In the genomic region with DNA sequence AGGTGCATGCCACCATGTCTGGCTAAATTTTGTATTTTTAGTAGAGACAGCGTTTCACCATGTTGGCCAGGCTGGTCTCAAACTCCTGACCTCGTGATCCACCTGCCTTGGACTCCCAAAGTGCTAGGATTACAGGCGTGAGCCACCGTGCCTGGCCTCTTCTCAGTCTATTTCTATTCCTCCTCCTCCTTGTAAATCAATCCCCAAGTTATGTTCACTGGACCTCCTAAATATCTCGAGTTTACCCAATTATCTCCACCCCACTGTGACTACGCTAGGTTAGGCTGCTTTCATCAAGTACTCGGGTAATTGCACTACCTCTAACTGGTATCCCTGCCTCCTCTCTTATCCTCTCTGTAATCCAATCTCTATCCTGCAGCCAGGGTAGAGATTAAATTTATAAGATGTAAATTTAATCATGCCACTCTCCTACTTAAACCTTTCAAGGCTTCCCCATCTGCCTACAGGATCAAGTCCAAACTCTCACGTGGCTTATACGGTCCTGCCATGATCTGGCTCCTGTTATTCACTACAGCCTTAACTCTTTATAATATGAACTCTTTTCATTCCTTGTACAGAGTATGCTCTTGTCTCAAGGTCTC, we compare ENCODE assay signal across 10 cellular contexts. TPM values are rescaled to one million over a fixed set of nuclear protein-coding genes. Genes with fewer than 3 reads are reported as not detected.
A peak's percentile ranks its signal among the peaks of the same experiment; 100 is the strongest.
DNase-seq lines count a peak whose midpoint lies in the region; ATAC-seq, FAIRE-seq and TF ChIP-seq lines count a peak whose summit lies in the region.
"Had no signal": no experiment of that assay in that cellular context is flagged by ENCODE, and none has a peak within 500 bp of the region (broad histone marks: within the 10 kb centered on the region; RNA-seq: fewer than 3 reads in every experiment).

No MANE protein-coding gene starts in this region.

- POLR2A ChIA-PET in MCF 10A (lab: Yijun Ruan, JAX) (interaction anchor here (0.6 to 2.3 kb wide), 13 partner anchors 12 to 444 kb away, joined by 3 to 9 read pairs (median 5); partner anchors contain the start of genes POLH and XPO5), activated B cell treated with CpG ODN at 0.5 μM for 24 hours (lab: Charles Lee) (interaction anchor here (0.6 to 2.1 kb wide), 7 partner anchors 10 to 612 kb away, joined by 3 to 12 read pairs (median 5); partner anchors contain the start of genes HSP90AB1, RSPH9 and VEGFA)

- DNase-seq in breast epithelium (ENCODE audit: low spot score in 2 of 2) (no peak), MCF 10A (ENCODE audit: unreplicated experiment) (no peak), activated B cell treated with CpG ODN at 0.5 μM for 24 hours (no peak), mesenchymal stem cell (no peak), transverse colon (no peak), RCC 7860 (ENCODE audit: low spot score) (no peak), NCI-H69 (lab: John Stamatoyannopoulos, UW) (no peak)

- H3K4me1 ChIP-seq in breast epithelium (no peaks in the 10 kb centered on the region), mesenchymal stem cell (ENCODE audit: control insufficient read depth, insufficient read depth, low read depth, low read length) (peaks cover 18% of the 10 kb centered on the region), transverse colon (peaks cover 26 to 52% (median 39%) of the 10 kb centered on the region in 4 donors)

- no peak overlapping the region for H3K14ac ChIP-seq in mesenchymal stem cell (ENCODE audit: low read length in 2 of 2)

- intact Hi-C loops in breast epithelium (cut with DNase I; ENCODE audit: low total_unique reads): no loop called here
- intact Hi-C loops in MCF 10A (cut with micrococcal nuclease): loop anchor here (5.0 kb wide), 1 partner anchor 32 kb away; no protein-coding TSS in a partner anchor
- intact Hi-C loops in activated B cell treated with CpG ODN at 0.5 μM for 24 hours (cut with micrococcal nuclease): no loop called here
- intact Hi-C loops in transverse colon (cut with DNase I; ENCODE audit: low total_unique reads): no loop called here

- H2BK5ac ChIP-seq in mesenchymal stem cell (ENCODE audit: low read depth, low read length, poor library complexity, severe bottlenecking): no peak overlapping the region

- peaks cover 36% of the 10 kb centered on the region for H3K36me3 Mint-ChIP-seq in MCF 10A (ENCODE audit: insufficient read depth, unreplicated experiment)
- peaks cover 28% of the 10 kb centered on the region for H3K36me3 Mint-ChIP-seq in activated B cell treated with CpG ODN at 0.5 μM for 24 hours (ENCODE audit: low read depth)

- H3K4me1 Mint-ChIP-seq in MCF 10A (ENCODE audit: insufficient read depth, unreplicated experiment): peaks cover 15% of the 10 kb centered on the region
- H3K4me1 Mint-ChIP-seq in activated B cell treated with CpG ODN at 0.5 μM for 24 hours: peaks cover 55% of the 10 kb centered on the region

- CTCF ChIA-PET in MCF 10A (lab: Yijun Ruan, JAX) (interaction anchor here (0.6 to 1.7 kb wide), 3 partner anchors 13 to 633 kb away, joined by 4 to 7 read pairs (median 6); no protein-coding TSS in a partner anchor), activated B cell treated with CpG ODN at 0.5 μM for 24 hours (lab: Charles Lee) (no interaction called here)

- no peak for FAIRE-seq in RCC 7860 (lab: Jason Lieb, UNC)
- FAIRE-seq: frontal cortex had no signal

- H2AFZ ChIP-seq in mesenchymal stem cell (ENCODE audit: low read depth, low read length): no peak overlapping the region

- no peak for TF ChIP-seq POLR2A in breast epithelium (IDR thresholded peaks at IDR 0.05)
- TF ChIP-seq POLR2A in transverse colon (IDR thresholded peaks at IDR 0.05): no peak

- H3K27me3 Mint-ChIP-seq in MCF 10A (ENCODE audit: insufficient read depth, unreplicated experiment) (no peaks in the 10 kb centered on the region), activated B cell treated with CpG ODN at 0.5 μM for 24 hours (no peaks in the 10 kb centered on the region)

- no peak overlapping the region for H3K4me3 Mint-ChIP-seq in MCF 10A (ENCODE audit: unreplicated experiment)
- H3K4me3 Mint-ChIP-seq in activated B cell treated with CpG ODN at 0.5 μM for 24 hours: peak overlapping the region; percentile 98

- no peak for TF ChIP-seq EP300 in transverse colon (IDR thresholded peaks at IDR 0.05; ENCODE audit: low read depth)

- H3K9me3 Mint-ChIP-seq in MCF 10A (ENCODE audit: unreplicated experiment) (no peaks in the 10 kb centered on the region), activated B cell treated with CpG ODN at 0.5 μM for 24 hours (no peaks in the 10 kb centered on the region)

- WGBS in mesenchymal stem cell: 95% methylated on average over 9 of the region's 9 CpGs
- 72 to 80% methylated on average over 9 of the region's 9 CpGs for WGBS in transverse colon (ENCODE audit: low coverage in 1 of 2), 2 donors

- no peak overlapping the region for H2BK15ac ChIP-seq in mesenchymal stem cell (ENCODE audit: low read depth, poor library complexity, severe bottlenecking)

- H4K8ac ChIP-seq in mesenchymal stem cell (ENCODE audit: low read length): peak overlapping the region; percentile 93

- H4K91ac ChIP-seq in mesenchymal stem cell (ENCODE audit: low read length): no peak overlapping the region

- no peak overlapping the region for H2BK120ac ChIP-seq in mesenchymal stem cell (ENCODE audit: low read depth, low read length)

- H2AK5ac ChIP-seq in mesenchymal stem cell (ENCODE audit: low read length, severe bottlenecking): no peak overlapping the region

- H3K18ac ChIP-seq in mesenchymal stem cell (ENCODE audit: low read depth in 1 of 2, low read length in 2 of 2): no peak overlapping the region

- no peak for TF ChIP-seq CTCF in breast epithelium (IDR thresholded peaks at IDR 0.05)
- no peak for TF ChIP-seq CTCF in MCF 10A (IDR thresholded peaks at IDR 0.05; ENCODE audit: unreplicated experiment)
- TF ChIP-seq CTCF in activated B cell treated with CpG ODN at 0.5 μM for 24 hours (IDR thresholded peaks at IDR 0.05): no peak
- TF ChIP-seq CTCF in transverse colon (IDR thresholded peaks at IDR 0.05): no peak

- H3K23ac ChIP-seq in mesenchymal stem cell (ENCODE audit: low read length in 2 of 2): no peak overlapping the region

- H3K27ac ChIP-seq in breast epithelium: peak overlapping the region; percentile 88 to 91
- H3K27ac ChIP-seq in mesenchymal stem cell (ENCODE audit: low read length, poor library complexity, severe bottlenecking): no peak overlapping the region
- H3K27ac ChIP-seq in transverse colon: peak overlapping the region; percentile 87 to 91 (median 90)

- peaks cover 6% of the 10 kb centered on the region for H3K79me1 ChIP-seq in mesenchymal stem cell (replicated peaks; ENCODE audit: low read length, poor library complexity, severe bottlenecking)

- H3K27me3 ChIP-seq in breast epithelium (no peaks in the 10 kb centered on the region), mesenchymal stem cell (ENCODE audit: control insufficient read depth in 1 of 2, insufficient read depth in 1 of 2, low read length in 2 of 2) (no peaks in the 10 kb centered on the region), transverse colon (no peaks in the 10 kb centered on the region)
- H3K27me3 ChIP-seq: vagina had no signal

- H3K9ac ChIP-seq in mesenchymal stem cell (ENCODE audit: low read length): peak overlapping the region; percentile 96

- no TSS peak for BruUV-seq in MCF 10A (replicated peaks; lab: Mats Ljungman, UMichigan)

- no peak overlapping the region for H3K4me2 ChIP-seq in mesenchymal stem cell (ENCODE audit: low read length, poor library complexity, severe bottlenecking)

- H3K4me3 ChIP-seq in breast epithelium (peak overlapping the region in 1 of 3 donors; percentile 84), mesenchymal stem cell (ENCODE audit: insufficient read depth in 1 of 2, low read depth in 1 of 2, low read length in 2 of 2) (peak overlapping the region in 1 of 2 experiments; percentile 92), transverse colon (peak overlapping the region in 1 of 4 donors; percentile 97)

- H3K27ac Mint-ChIP-seq in MCF 10A (ENCODE audit: low read depth, unreplicated experiment): no peak overlapping the region
- peak overlapping the region; percentile 96 for H3K27ac Mint-ChIP-seq in activated B cell treated with CpG ODN at 0.5 μM for 24 hours

- no peak overlapping the region for H3K4ac ChIP-seq in mesenchymal stem cell (ENCODE audit: low read depth in 1 of 2, low read length in 2 of 2)

- H3K36me3 ChIP-seq in breast epithelium (no peaks in the 10 kb centered on the region), mesenchymal stem cell (ENCODE audit: control insufficient read depth in 1 of 2, insufficient read depth in 2 of 2, low read depth in 1 of 2, low read length in 2 of 2) (peaks cover 13 to 21% of the 10 kb centered on the region in 2 experiments), transverse colon (peaks cover 0 to 2% (median under 1%) of the 10 kb centered on the region in 4 donors)

- in situ Hi-C loops in transverse colon (cut with MboI; ENCODE audit: low pct_ligation_motif_present in 1 of 4, low pct_unique_long_range_greater_than_20kb in 1 of 4, low sequenced_read_pairs in 3 of 4): no loop called here

- peak overlapping the region in 1 of 2 experiments; percentile 90 for H2BK12ac ChIP-seq in mesenchymal stem cell (ENCODE audit: low read length in 2 of 2)

- H3K9me3 ChIP-seq in breast epithelium: no peaks in the 10 kb centered on the region
- H3K9me3 ChIP-seq in mesenchymal stem cell (ENCODE audit: control insufficient read depth, low read length): no peaks in the 10 kb centered on the region
- no peaks in the 10 kb centered on the region for H3K9me3 ChIP-seq in transverse colon
- H3K9me3 ChIP-seq: vagina had no signal

- ATAC-seq in activated B cell treated with CpG ODN at 0.5 μM for 24 hours (ENCODE audit: low read depth) (no peak), HG03175 (IDR thresholded peaks at IDR 0.05; ENCODE audit: unreplicated experiment) (no peak)

RNA-seq across cellular contexts. Expression of gene MAD2L1BP, which starts 0.8 kb away (rescaled TPM):
- total RNA-seq in breast epithelium (10 to 100 TPM; 33.4 to 53.0 (median 33.4) TPM), MCF 10A (2022) (21.2 and 21.6 TPM in 2 replicates), activated B cell treated with CpG ODN at 0.5 μM for 24 hours (40.1 and 40.5 TPM in 2 replicates), transverse colon (10 to 100 TPM in 3 of 4 donors, 1 to 10 TPM in 1; 10.0 to 61.0 (median 42.4) TPM)
- 27.2 TPM for polyA plus RNA-seq in mesenchymal stem cell (2013, experiment 1 of 2)
- polyA plus RNA-seq in mesenchymal stem cell (2013, experiment 2 of 2): 26.6 TPM

RNA-seq across cellular contexts. Expression of gene GTPBP2, which starts 5.7 kb away (rescaled TPM):
- 10 to 100 TPM; 41.4 to 58.0 (median 43.6) TPM for total RNA-seq in breast epithelium
- 277 and 311 TPM in 2 replicates for total RNA-seq in MCF 10A (2022)
- total RNA-seq in activated B cell treated with CpG ODN at 0.5 μM for 24 hours: 75.7 and 81.4 TPM in 2 replicates
- polyA plus RNA-seq in mesenchymal stem cell (2013, experiment 1 of 2): 70.7 TPM
- polyA plus RNA-seq in mesenchymal stem cell (2013, experiment 2 of 2): 68.3 TPM
- 100 to 1,000 TPM in 1 of 4 donors, 10 to 100 TPM in 3; 83.7 to 115 (median 86.8) TPM for total RNA-seq in transverse colon

RNA-seq across cellular contexts. Expression of gene RSPH9, which starts 10.0 kb away (rescaled TPM):
- total RNA-seq in breast epithelium (not detected), MCF 10A (2022) (not detected in 2 replicates), activated B cell treated with CpG ODN at 0.5 μM for 24 hours (0.17 TPM in 1 of 2 replicates, not detected in the other), transverse colon (not detected)
- polyA plus RNA-seq in mesenchymal stem cell (2013, experiment 1 of 2): 0.62 TPM
- 0.84 TPM for polyA plus RNA-seq in mesenchymal stem cell (2013, experiment 2 of 2)

RNA-seq across cellular contexts. Expression of gene MRPS18A, which starts 52.8 kb away (rescaled TPM):
- total RNA-seq in breast epithelium: 10 to 100 TPM; 37.7 to 63.2 (median 40.6) TPM
- 69.1 and 79.5 TPM in 2 replicates for total RNA-seq in MCF 10A (2022)
- 57.0 and 59.1 TPM in 2 replicates for total RNA-seq in activated B cell treated with CpG ODN at 0.5 μM for 24 hours
- 42.0 TPM for polyA plus RNA-seq in mesenchymal stem cell (2013, experiment 1 of 2)
- 43.2 TPM for polyA plus RNA-seq in mesenchymal stem cell (2013, experiment 2 of 2)
- 10 to 100 TPM; 25.4 to 48.6 (median 40.3) TPM for total RNA-seq in transverse colon

RNA-seq across cellular contexts. Expression of gene POLH, which starts 58.8 kb away (rescaled TPM):
- total RNA-seq in breast epithelium (10 to 100 TPM in 1 of 3 donors, 1 to 10 TPM in 2; 8.6 to 13.0 (median 9.8) TPM), MCF 10A (2022) (34.5 and 36.7 TPM in 2 replicates), activated B cell treated with CpG ODN at 0.5 μM for 24 hours (23.3 and 26.5 TPM in 2 replicates), transverse colon (10 to 100 TPM in 1 of 4 donors, 1 to 10 TPM in 3; 2.2 to 10.6 (median 7.0) TPM)
- polyA plus RNA-seq in mesenchymal stem cell (2013, experiment 1 of 2): 10.5 TPM
- polyA plus RNA-seq in mesenchymal stem cell (2013, experiment 2 of 2): 10.3 TPM
